In genomic region chr2:120454993-120455789, GRCh38 we compare ENCODE assay signal across 27 cellular contexts.
DNase-seq lines count a peak whose midpoint lies in the region; ATAC-seq and TF ChIP-seq lines count a peak whose summit lies in the region.
"Had no signal": no experiment of that assay in that cellular context is flagged by ENCODE, and none has a peak within 500 bp of the region (broad histone marks: within the 10 kb centered on the region; RNA-seq: fewer than 3 reads in every experiment).

No MANE protein-coding gene starts in this region.

- H3K9me3 ChIP-seq in hepatocyte (ENCODE audit: low read depth): no peaks in the 10 kb centered on the region
- H3K9me3 ChIP-seq: gastrocnemius medialis, mucosa of descending colon had no signal

- H3K9me2 ChIP-seq in hepatocyte (replicated peaks; ENCODE audit: insufficient read depth): no peaks in the 10 kb centered on the region

- H2AFZ ChIP-seq in hepatocyte: no peak overlapping the region

- 66% methylated on average over 8 of the region's 8 CpGs for WGBS in hepatocyte (ENCODE audit: low lambda C conversion rate, missing lambda C conversion rate)

- no peaks in the 10 kb centered on the region for H3K4me1 ChIP-seq in hepatocyte (ENCODE audit: insufficient read depth)
- H3K4me1 ChIP-seq: gastrocnemius medialis, tibial nerve had no signal

- H3K27me3 ChIP-seq in brain microvascular endothelial cell (replicated peaks): no peaks in the 10 kb centered on the region
- no peaks in the 10 kb centered on the region for H3K27me3 ChIP-seq in hepatocyte
- H3K27me3 ChIP-seq: gastrocnemius medialis, tibial nerve had no signal

- peak; percentile 40 for DNase-seq in EL
- DNase-seq in NCI-H226: peak; percentile 63
- peak; percentile 68 for DNase-seq in brain microvascular endothelial cell
- no peak for DNase-seq in hepatocyte (ENCODE audit: low spot score)
- DNase-seq in pons (ENCODE audit: low spot score): no peak
- DNase-seq in GM03348 (ENCODE audit: low spot score): no peak
- DNase-seq: activated CD4-positive, alpha-beta memory T cell treated with anti-CD3 and anti-CD28 coated beads, Interleukin-2, amount 10 ng/mL, durations not matched to agents 7 days and 5 days; activated CD4-positive, alpha-beta T cell treated with anti-CD3 and anti-CD28 coated beads for 1 hour; activated CD8-positive, alpha-beta memory T cell treated with anti-CD3 and anti-CD28 coated beads, Interleukin-2, amount 50 U/mL, for 4 hours; caudate nucleus; CD4-positive, alpha-beta T cell; DND-41; effector memory CD8-positive, alpha-beta T cell; erythroblast; gastrocnemius medialis; mucosa of descending colon; NCI-H146; NCI-H446 treated with DMSO at 0.1 percent for 48 hours; occipital lobe; stimulated activated CD4-positive, alpha-beta T cell treated with anti-CD3 and anti-CD28 coated beads, Interleukin-4, amount 100 ng/mL, for 24 hours; T-helper 17 cell had no signal

- H3K79me2 ChIP-seq in hepatocyte: no peaks in the 10 kb centered on the region

- H4K20me1 ChIP-seq in hepatocyte (ENCODE audit: insufficient read depth, poor library complexity, severe bottlenecking): no peaks in the 10 kb centered on the region

- in situ Hi-C loops in brain microvascular endothelial cell (cut with HindIII; ENCODE audit: low pct_ligation_motif_present, low sequenced_read_pairs): no loop called here

- no peak for TF ChIP-seq CTCF in brain microvascular endothelial cell (IDR thresholded peaks at IDR 0.05; ENCODE audit: low read depth, low read length, missing control alignments)
- TF ChIP-seq CTCF in hepatocyte (IDR thresholded peaks at IDR 0.05; ENCODE audit: poor library complexity): peak; percentile 12

- no peak overlapping the region for H3K4me3 ChIP-seq in brain microvascular endothelial cell (ENCODE audit: low read depth, low read length)
- H3K4me3 ChIP-seq in hepatocyte: no peak overlapping the region
- H3K4me3 ChIP-seq: gastrocnemius medialis, mucosa of descending colon, SK-N-MC, tibial nerve had no signal

- ATAC-seq in HG03571 (IDR thresholded peaks at IDR 0.05; ENCODE audit: unreplicated experiment): no peak
- ATAC-seq in HG03565 (IDR thresholded peaks at IDR 0.05; ENCODE audit: unreplicated experiment): no peak
- ATAC-seq: activated T-helper 17 cell treated with anti-CD3 and anti-CD28 coated beads, Interleukin-2, amount 50 U/mL, for 72 hours; effector memory CD8-positive, alpha-beta T cell; gastrocnemius medialis; mucosa of descending colon; natural killer cell treated with Interleukin-12 subunit alpha and Interleukin-12 subunit beta and Interleukin-15 and Interleukin-18, amount 100 ng/mL, for 72 hours; T-helper 17 cell had no signal

- H3K36me3 ChIP-seq in brain microvascular endothelial cell (replicated peaks) (no peaks in the 10 kb centered on the region), hepatocyte (replicated peaks; ENCODE audit: insufficient read depth, low read depth) (no peaks in the 10 kb centered on the region)
- H3K36me3 ChIP-seq: gastrocnemius medialis, tibial nerve had no signal

- H3K27ac ChIP-seq in brain microvascular endothelial cell (peak overlapping the region; percentile 50), hepatocyte (no peak overlapping the region)
- H3K27ac ChIP-seq: gastrocnemius medialis, SK-N-MC, tibial nerve had no signal

- no peak overlapping the region for H3K4me2 ChIP-seq in hepatocyte

Comparison
In these comparisons a context has a peak if more than half of its experiments do, and no peak if none do; other contexts are left out.
1. DNase-seq: peak in EL (single experiment), NCI-H226 (single experiment) and brain microvascular endothelial cell (single experiment); none in hepatocyte (single experiment), pons (single experiment) and GM03348 (single experiment).